Comparison of ENCODE assay signal across 8 cellular contexts in genomic region chr3:153768559-153769469, GRCh38.
DNase-seq lines count a peak whose midpoint lies in the region; ATAC-seq, FAIRE-seq and TF ChIP-seq lines count a peak whose summit lies in the region.

No MANE protein-coding gene starts in this region.

- ATAC-seq in DND-41 (ENCODE audit: insufficient read depth, low read depth) (peak; percentile 90), GM21360 (IDR thresholded peaks at IDR 0.05; ENCODE audit: unreplicated experiment) (peak; percentile 93), HG03520 (IDR thresholded peaks at IDR 0.05; ENCODE audit: unreplicated experiment) (peak; percentile 94), foreskin keratinocyte (peak; percentile 93), pancreas (peak; percentile 68 to 97 (median 90))

- H3K27me3 ChIP-seq in DND-41 (ENCODE audit: insufficient read depth, low read length, poor library complexity) (no peaks in the 10 kb centered on the region), OCI-LY1 (ENCODE audit: insufficient read depth, low read length) (no peaks in the 10 kb centered on the region), foreskin keratinocyte (no peaks in the 10 kb centered on the region), pancreas (no peaks in the 10 kb centered on the region)

- no peak overlapping the region for H2AFZ ChIP-seq in DND-41 (ENCODE audit: low read depth, low read length)
- no peak overlapping the region for H2AFZ ChIP-seq in OCI-LY1 (ENCODE audit: low read length)

- H3K4me2 ChIP-seq in DND-41 (ENCODE audit: insufficient read depth, low read length) (no peak overlapping the region), OCI-LY1 (ENCODE audit: low read length) (no peak overlapping the region)

- H3K4me3 ChIP-seq in DND-41 (ENCODE audit: low read depth in 1 of 2, low read length in 2 of 2) (no peak overlapping the region), OCI-LY1 (ENCODE audit: low read depth, low read length, poor library complexity, severe bottlenecking) (no peak overlapping the region), pancreas (no peak overlapping the region)

- intact Hi-C loops in pancreas (cut with DNase I) = loop anchor here in 2 of 3 donors (5.0 to 10.0 kb wide), 2 partner anchors 722 to 724 kb away; no protein-coding TSS in a partner anchor

- no peak overlapping the region for H3K27ac ChIP-seq in DND-41 (ENCODE audit: low read length)
- H3K27ac ChIP-seq in OCI-LY1 (ENCODE audit: low read depth, low read length, poor library complexity, severe bottlenecking) = no peak overlapping the region
- H3K27ac ChIP-seq in foreskin keratinocyte = no peak overlapping the region
- no peak overlapping the region for H3K27ac ChIP-seq in pancreas

- no peaks in the 10 kb centered on the region for H3K9me2 ChIP-seq in OCI-LY1 (ENCODE audit: low read depth, low read length)

- H3K4me1 ChIP-seq in DND-41 (ENCODE audit: insufficient read depth, low read length) (no peaks in the 10 kb centered on the region), OCI-LY1 (ENCODE audit: insufficient read depth, low read length, severe bottlenecking) (no peaks in the 10 kb centered on the region), foreskin keratinocyte (no peaks in the 10 kb centered on the region), pancreas (no peaks in the 10 kb centered on the region)

- H3F3A ChIP-seq in OCI-LY1 (ENCODE audit: insufficient read depth, low read length) = no peaks in the 10 kb centered on the region

- TF ChIP-seq CTCF in DND-41 (IDR thresholded peaks at IDR 0.05; ENCODE audit: borderline replicate concordance, extremely low read depth, low read length, poor library complexity, severe bottlenecking) (peak; percentile 85), OCI-LY1 (IDR thresholded peaks at IDR 0.05; ENCODE audit: low read length) (peak; percentile 94), foreskin keratinocyte (conservative IDR thresholded peaks at IDR 0.05) (peak; percentile 84), pancreas (IDR thresholded peaks at IDR 0.05) (peak; percentile 35 to 79 (median 66))

- WGBS in pancreas, 2 donors = 33 to 44% methylated on average over 5 of the region's 5 CpGs

- H4K20me1 ChIP-seq in DND-41 (ENCODE audit: insufficient read depth, low read length) (no peaks in the 10 kb centered on the region), OCI-LY1 (ENCODE audit: insufficient read depth, low read length) (no peaks in the 10 kb centered on the region)

- H3K79me2 ChIP-seq in DND-41 (ENCODE audit: insufficient read depth, low read length) (no peaks in the 10 kb centered on the region), OCI-LY1 (ENCODE audit: insufficient read depth, low read length) (no peaks in the 10 kb centered on the region)

- no peak for FAIRE-seq in pancreas (lab: Jason Lieb, UNC)

- DNase-seq in DND-41 (peak; percentile 44), foreskin keratinocyte (peak; percentile 9 to 44), pancreas (peak in 4 of 6 donors; percentile 21 to 62 (median 34)), NCI-H1436 treated with DMSO at 0.1 percent for 48 hours (lab: John Stamatoyannopoulos, UW) (no peak)
- peak; percentile 41 to 43 for DNase-seq in activated T-cell treated with anti-CD3 and anti-CD28 coated beads, Interleukin-2, amount 50 U/mL, for 48 hours

- H3K9ac ChIP-seq in DND-41 (ENCODE audit: low read depth, low read length) (no peak overlapping the region), OCI-LY1 (ENCODE audit: low read length) (no peak overlapping the region)

- H3K9me3 ChIP-seq in DND-41 (ENCODE audit: insufficient read depth, low read length, severe bottlenecking) = no peaks in the 10 kb centered on the region
- no peaks in the 10 kb centered on the region for H3K9me3 ChIP-seq in OCI-LY1 (ENCODE audit: low read length)
- no peaks in the 10 kb centered on the region for H3K9me3 ChIP-seq in pancreas

- H3K36me3 ChIP-seq in DND-41 (ENCODE audit: insufficient read depth, low read length) = no peaks in the 10 kb centered on the region
- H3K36me3 ChIP-seq in OCI-LY1 (ENCODE audit: insufficient read depth, low read length) = no peaks in the 10 kb centered on the region
- no peaks in the 10 kb centered on the region for H3K36me3 ChIP-seq in pancreas
